Comparison of ENCODE assay signal across 14 cellular contexts in the genomic region with DNA sequence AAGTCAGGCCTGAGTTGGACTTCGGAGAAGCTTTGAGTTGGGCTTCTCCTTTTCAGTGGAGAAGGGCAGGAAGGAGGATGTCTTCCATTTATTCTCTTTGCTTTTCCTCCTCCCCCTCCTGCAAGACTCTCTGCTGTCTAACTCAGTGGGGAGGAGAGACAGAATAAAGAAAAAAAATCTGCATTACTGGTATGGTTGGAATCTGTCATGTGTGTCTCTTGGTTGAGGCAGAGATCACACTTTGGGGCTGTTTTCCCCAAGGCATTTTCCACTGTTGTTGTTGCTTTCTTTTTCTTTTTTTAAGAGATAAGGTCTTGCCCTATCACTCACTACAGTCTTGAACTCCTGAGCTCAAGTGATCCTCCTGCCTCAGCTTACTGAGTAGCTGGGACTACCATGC. TPM values are rescaled to one million over a fixed set of nuclear protein-coding genes. Genes with fewer than 3 reads are reported as not detected.
DNase-seq lines count a peak whose midpoint lies in the region; ATAC-seq and TF ChIP-seq lines count a peak whose summit lies in the region.
"Had no signal": no experiment of that assay in that cellular context is flagged by ENCODE, and none has a peak within 500 bp of the region (broad histone marks: within the 10 kb centered on the region; RNA-seq: fewer than 3 reads in every experiment).

No MANE protein-coding gene starts in this region.

- TF ChIP-seq CTCF in Loucy (conservative IDR thresholded peaks at IDR 0.05; ENCODE audit: low read length) (no peak), choroid plexus epithelial cell (conservative IDR thresholded peaks at IDR 0.05; ENCODE audit: low read depth, low read length) (no peak), suprapubic skin (IDR thresholded peaks at IDR 0.05) (no peak)

- peak overlapping the region; percentile 61 for H2AFZ ChIP-seq in Loucy (ENCODE audit: low read length)

- H3K79me2 ChIP-seq in Loucy (ENCODE audit: insufficient read depth, low read length), result no peaks in the 10 kb centered on the region

- no peaks in the 10 kb centered on the region for H3K27me3 ChIP-seq in Loucy (ENCODE audit: insufficient read depth, low read length, poor library complexity, severe bottlenecking)
- H3K27me3 ChIP-seq in suprapubic skin, result no peaks in the 10 kb centered on the region

- no peaks in the 10 kb centered on the region for H3K9me2 ChIP-seq in Loucy (replicated peaks; ENCODE audit: low read depth, low read length)

- H3K9me3 ChIP-seq in Loucy (ENCODE audit: insufficient read depth, low read depth, low read length) (no peaks in the 10 kb centered on the region), suprapubic skin (no peaks in the 10 kb centered on the region)

- peaks cover 38% of the 10 kb centered on the region for H3K4me1 Mint-ChIP-seq in activated naive CD4-positive, alpha-beta T cell treated with anti-CD3 and anti-CD28 coated beads, Interleukin-2, amount 50 U/mL, for 24 hours
- H3K4me1 Mint-ChIP-seq in activated naive CD4-positive, alpha-beta T cell treated with anti-CD3 and anti-CD28 coated beads for 36 hours (ENCODE audit: low read depth), result peaks cover 32% of the 10 kb centered on the region
- H3K4me1 Mint-ChIP-seq: neural crest cell had no signal

- H3K36me3 Mint-ChIP-seq in activated naive CD4-positive, alpha-beta T cell treated with anti-CD3 and anti-CD28 coated beads, Interleukin-2, amount 50 U/mL, for 24 hours, result peaks cover 4% of the 10 kb centered on the region
- H3K36me3 Mint-ChIP-seq in activated naive CD4-positive, alpha-beta T cell treated with anti-CD3 and anti-CD28 coated beads for 36 hours (ENCODE audit: low read depth), result peaks cover 4% of the 10 kb centered on the region
- H3K36me3 Mint-ChIP-seq: brain had no signal

- H3K4me1 ChIP-seq in Loucy (ENCODE audit: insufficient read depth, low read length, poor library complexity, severe bottlenecking) (peaks cover 19% of the 10 kb centered on the region), suprapubic skin (peaks cover 38% of the 10 kb centered on the region)

- H3K4me3 ChIP-seq in Loucy (ENCODE audit: low read length, poor library complexity, severe bottlenecking) (no peak overlapping the region), choroid plexus epithelial cell (ENCODE audit: low read depth, low read length) (no peak overlapping the region), suprapubic skin (no peak overlapping the region)
- H3K4me3 ChIP-seq: lung had no signal

- H3K27ac ChIP-seq in suprapubic skin, result peak overlapping the region; percentile 15

- H4K20me1 ChIP-seq in Loucy (ENCODE audit: insufficient read depth, low read length, poor library complexity, severe bottlenecking), result no peaks in the 10 kb centered on the region

- no peaks in the 10 kb centered on the region for H3K27me3 Mint-ChIP-seq in activated naive CD4-positive, alpha-beta T cell treated with anti-CD3 and anti-CD28 coated beads, Interleukin-2, amount 50 U/mL, for 24 hours
- no peaks in the 10 kb centered on the region for H3K27me3 Mint-ChIP-seq in activated naive CD4-positive, alpha-beta T cell treated with anti-CD3 and anti-CD28 coated beads for 36 hours (ENCODE audit: low read depth)

- no peak for TF ChIP-seq POLR2A in suprapubic skin (IDR thresholded peaks at IDR 0.05)

- 81% methylated on average over 1 of the region's 1 CpG for WGBS in suprapubic skin

- intact Hi-C loops in activated naive CD4-positive, alpha-beta T cell treated with anti-CD3 and anti-CD28 coated beads for 36 hours (cut with micrococcal nuclease), result loop anchor here (1.0 to 2.0 kb wide), 9 partner anchors 12 to 338 kb away; a partner anchor contains a TSS
- intact Hi-C loops in head of caudate nucleus (cut with DNase I), result no loop called here

- no peak for ATAC-seq in HG03045 (IDR thresholded peaks at IDR 0.05; ENCODE audit: unreplicated experiment)

- no peak for DNase-seq in activated naive CD4-positive, alpha-beta T cell treated with anti-CD3 and anti-CD28 coated beads for 36 hours
- DNase-seq in choroid plexus epithelial cell (ENCODE audit: low read depth), result peak; percentile 32
- DNase-seq in suprapubic skin (ENCODE audit: low spot score in 2 of 2), result no peak
- no peak for DNase-seq in pons (ENCODE audit: low spot score)
- no peak for DNase-seq in head of caudate nucleus
- DNase-seq: activated CD4-positive, alpha-beta T cell treated with anti-CD3 and anti-CD28 coated beads for 1 hour; NCI-H1930; NCI-H526 had no signal

- CTCF ChIA-PET in activated naive CD4-positive, alpha-beta T cell treated with anti-CD3 and anti-CD28 coated beads for 36 hours (lab: Charles Lee), result interaction anchor here (0.6 to 2.6 kb wide), 2 partner anchors 12 to 105 kb away, joined by 3 to 16 read pairs; a partner anchor contains a TSS

- peak overlapping the region; percentile 23 for H3K9ac ChIP-seq in Loucy (ENCODE audit: low read depth, low read length, poor library complexity, severe bottlenecking)

- H3K9me3 Mint-ChIP-seq in activated naive CD4-positive, alpha-beta T cell treated with anti-CD3 and anti-CD28 coated beads, Interleukin-2, amount 50 U/mL, for 24 hours, result no peaks in the 10 kb centered on the region
- H3K9me3 Mint-ChIP-seq in activated naive CD4-positive, alpha-beta T cell treated with anti-CD3 and anti-CD28 coated beads for 36 hours, result peaks cover 10% of the 10 kb centered on the region

- 0 out of 2 replicates have a peak, but pooled peaks cover 2% of the 10 kb centered on the region for H3F3A ChIP-seq in Loucy (ENCODE audit: low read depth)

- no peak overlapping the region for H3K27ac Mint-ChIP-seq in activated naive CD4-positive, alpha-beta T cell treated with anti-CD3 and anti-CD28 coated beads, Interleukin-2, amount 50 U/mL, for 24 hours
- H3K27ac Mint-ChIP-seq in activated naive CD4-positive, alpha-beta T cell treated with anti-CD3 and anti-CD28 coated beads for 36 hours, result no peak overlapping the region

- H3K36me3 ChIP-seq in Loucy (ENCODE audit: insufficient read depth, low read length) (no peaks in the 10 kb centered on the region), suprapubic skin (no peaks in the 10 kb centered on the region)

- H3K4me2 ChIP-seq in Loucy (ENCODE audit: low read depth, low read length, poor library complexity, severe bottlenecking), result peak overlapping the region; percentile 67

- H3K4me3 Mint-ChIP-seq in activated naive CD4-positive, alpha-beta T cell treated with anti-CD3 and anti-CD28 coated beads, Interleukin-2, amount 50 U/mL, for 24 hours, result peak overlapping the region; percentile 52
- no peak overlapping the region for H3K4me3 Mint-ChIP-seq in activated naive CD4-positive, alpha-beta T cell treated with anti-CD3 and anti-CD28 coated beads for 36 hours
- H3K4me3 Mint-ChIP-seq: brain, neural crest cell had no signal

- TF ChIP-seq EP300 in suprapubic skin (IDR thresholded peaks at IDR 0.05), result no peak

RNA-seq across cellular contexts. Expression of a gene that starts 13.2 kb away (rescaled TPM):
- 10 to 100 TPM in 1 of 2 experiments, 1 to 10 TPM in 1; 9.2 to 10.1 TPM for total RNA-seq in activated naive CD4-positive, alpha-beta T cell treated with anti-CD3 and anti-CD28 coated beads for 36 hours
- 100 to 1,000 TPM; 363 to 847 (median 705) TPM for total RNA-seq in suprapubic skin

RNA-seq across cellular contexts. Expression of a gene that starts 56.0 kb away (rescaled TPM):
- 1 to 10 TPM; 9.6 to 9.7 TPM for total RNA-seq in activated naive CD4-positive, alpha-beta T cell treated with anti-CD3 and anti-CD28 coated beads for 36 hours
- total RNA-seq in suprapubic skin, result 10 to 100 TPM; 40.2 to 65.7 (median 45.7) TPM

Comparison
In these comparisons a context has a peak if more than half of its experiments do, and no peak if none do; other contexts are left out.
1. RNA of a gene that starts 13.2 kb away (total RNA-seq): 363 to 847 TPM in suprapubic skin; 9.2 to 10.1 TPM in activated naive CD4-positive, alpha-beta T cell treated with anti-CD3 and anti-CD28 coated beads for 36 hours; every median in the first group is over 10 times any median in the second.